Comparison of ENCODE assay signal across 1 cellular context in genomic region chr22:40634119-40634903, GRCh38.
TF ChIP-seq lines count a peak whose summit lies in the region.

No MANE protein-coding gene starts in this region.

TF ChIP-seq in HEK293, 187 proteins besides CTCF, POLR2A, EP300 and RAD21 (continued from another document and continues in another):
- TF ChIP-seq KLF9 (tag by site-specific recombination; IDR thresholded peaks at IDR 0.05; ENCODE audit: low read depth), result no peak
- peak; percentile 66; the same call in 1 of the 2 replicates for TF ChIP-seq ZSCAN23 (tag by site-specific recombination; IDR thresholded peaks at IDR 0.05)
- peak; percentile 81 for TF ChIP-seq ZNF366 (tag by site-specific recombination; conservative IDR thresholded peaks at IDR 0.05)
- no peak for TF ChIP-seq ZNF747 (tag by site-specific recombination; IDR thresholded peaks at IDR 0.05)
- TF ChIP-seq ZNF26 (tag by site-specific recombination; IDR thresholded peaks at IDR 0.05), result no peak
- no peak for TF ChIP-seq GLI4 (tag by site-specific recombination; IDR thresholded peaks at IDR 0.05)
- TF ChIP-seq HOXC10 (CRISPR knock-in tag; IDR thresholded peaks at IDR 0.05), result no peak
- TF ChIP-seq ZNF354C (tag by site-specific recombination; IDR thresholded peaks at IDR 0.05; ENCODE audit: borderline replicate concordance, low read depth), result no peak
- 0 out of 2 replicates have a peak, but pooled peaks have one; percentile 40 for TF ChIP-seq TCF7L2 (IDR thresholded peaks at IDR 0.05; ENCODE audit: borderline replicate concordance, low read depth, low read length)
- TF ChIP-seq ZNF660 (tag by site-specific recombination; IDR thresholded peaks at IDR 0.05), result no peak
- no peak for TF ChIP-seq ZNF645 (tag by site-specific recombination; IDR thresholded peaks at IDR 0.05)
- peak; percentile 79 for TF ChIP-seq KLF8 (tag by site-specific recombination; IDR thresholded peaks at IDR 0.05)
- TF ChIP-seq ZNF785 (tag by site-specific recombination; IDR thresholded peaks at IDR 0.05), result no peak
- no peak for TF ChIP-seq ZNF544 (tag by site-specific recombination; IDR thresholded peaks at IDR 0.05)
- TF ChIP-seq ZNF830 (tag by site-specific recombination; IDR thresholded peaks at IDR 0.05; ENCODE audit: low read depth), result no peak
- TF ChIP-seq TRIM28 (IDR thresholded peaks at IDR 0.05; ENCODE audit: borderline replicate concordance, low read length), result peak; percentile 77; the same call in 1 of the 2 replicates
- TF ChIP-seq ZNF626 (tag by site-specific recombination; IDR thresholded peaks at IDR 0.05), result no peak
- TF ChIP-seq, protein P1, sequence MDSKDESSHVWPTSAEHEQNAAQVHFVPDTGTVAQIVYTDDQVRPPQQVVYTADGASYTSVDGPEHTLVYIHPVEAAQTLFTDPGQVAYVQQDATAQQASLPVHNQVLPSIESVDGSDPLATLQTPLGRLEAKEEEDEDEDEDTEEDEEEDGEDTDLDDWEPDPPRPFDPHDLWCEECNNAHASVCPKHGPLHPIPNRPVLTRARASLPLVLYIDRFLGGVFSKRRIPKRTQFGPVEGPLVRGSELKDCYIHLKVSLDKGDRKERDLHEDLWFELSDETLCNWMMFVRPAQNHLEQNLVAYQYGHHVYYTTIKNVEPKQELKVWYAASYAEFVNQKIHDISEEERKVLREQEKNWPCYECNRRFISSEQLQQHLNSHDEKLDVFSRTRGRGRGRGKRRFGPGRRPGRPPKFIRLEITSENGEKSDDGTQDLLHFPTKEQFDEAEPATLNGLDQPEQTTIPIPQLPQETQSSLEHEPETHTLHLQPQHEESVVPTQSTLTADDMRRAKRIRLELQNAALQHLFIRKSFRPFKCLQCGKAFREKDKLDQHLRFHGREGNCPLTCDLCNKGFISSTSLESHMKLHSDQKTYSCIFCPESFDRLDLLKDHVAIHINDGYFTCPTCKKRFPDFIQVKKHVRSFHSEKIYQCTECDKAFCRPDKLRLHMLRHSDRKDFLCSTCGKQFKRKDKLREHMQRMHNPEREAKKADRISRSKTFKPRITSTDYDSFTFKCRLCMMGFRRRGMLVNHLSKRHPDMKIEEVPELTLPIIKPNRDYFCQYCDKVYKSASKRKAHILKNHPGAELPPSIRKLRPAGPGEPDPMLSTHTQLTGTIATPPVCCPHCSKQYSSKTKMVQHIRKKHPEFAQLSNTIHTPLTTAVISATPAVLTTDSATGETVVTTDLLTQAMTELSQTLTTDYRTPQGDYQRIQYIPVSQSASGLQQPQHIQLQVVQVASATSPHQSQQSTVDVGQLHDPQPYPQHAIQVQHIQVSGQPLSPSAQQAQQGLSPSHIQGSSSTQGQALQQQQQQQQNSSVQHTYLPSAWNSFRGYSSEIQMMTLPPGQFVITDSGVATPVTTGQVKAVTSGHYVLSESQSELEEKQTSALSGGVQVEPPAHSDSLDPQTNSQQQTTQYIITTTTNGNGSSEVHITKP (tag by site-specific recombination; IDR thresholded peaks at IDR 0.05), result peak; percentile 74
- TF ChIP-seq ZBTB17 (tag by site-specific recombination; IDR thresholded peaks at IDR 0.05), result peak; percentile 48
- TF ChIP-seq, protein P2, sequence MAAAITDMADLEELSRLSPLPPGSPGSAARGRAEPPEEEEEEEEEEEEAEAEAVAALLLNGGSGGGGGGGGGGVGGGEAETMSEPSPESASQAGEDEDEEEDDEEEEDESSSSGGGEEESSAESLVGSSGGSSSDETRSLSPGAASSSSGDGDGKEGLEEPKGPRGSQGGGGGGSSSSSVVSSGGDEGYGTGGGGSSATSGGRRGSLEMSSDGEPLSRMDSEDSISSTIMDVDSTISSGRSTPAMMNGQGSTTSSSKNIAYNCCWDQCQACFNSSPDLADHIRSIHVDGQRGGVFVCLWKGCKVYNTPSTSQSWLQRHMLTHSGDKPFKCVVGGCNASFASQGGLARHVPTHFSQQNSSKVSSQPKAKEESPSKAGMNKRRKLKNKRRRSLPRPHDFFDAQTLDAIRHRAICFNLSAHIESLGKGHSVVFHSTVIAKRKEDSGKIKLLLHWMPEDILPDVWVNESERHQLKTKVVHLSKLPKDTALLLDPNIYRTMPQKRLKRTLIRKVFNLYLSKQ (tag by site-specific recombination; IDR thresholded peaks at IDR 0.05; ENCODE audit: borderline replicate concordance), result no peak
- 0 out of 2 replicates have a peak, but pooled peaks have one; percentile 15 for TF ChIP-seq KLF16 (tag by site-specific recombination; IDR thresholded peaks at IDR 0.05)
- no peak for TF ChIP-seq ZNF658 (tag by site-specific recombination; IDR thresholded peaks at IDR 0.05)
- peak; percentile 86 for TF ChIP-seq TSHZ1 (tag by site-specific recombination; IDR thresholded peaks at IDR 0.05; ENCODE audit: borderline replicate concordance)
- TF ChIP-seq, protein P3, sequence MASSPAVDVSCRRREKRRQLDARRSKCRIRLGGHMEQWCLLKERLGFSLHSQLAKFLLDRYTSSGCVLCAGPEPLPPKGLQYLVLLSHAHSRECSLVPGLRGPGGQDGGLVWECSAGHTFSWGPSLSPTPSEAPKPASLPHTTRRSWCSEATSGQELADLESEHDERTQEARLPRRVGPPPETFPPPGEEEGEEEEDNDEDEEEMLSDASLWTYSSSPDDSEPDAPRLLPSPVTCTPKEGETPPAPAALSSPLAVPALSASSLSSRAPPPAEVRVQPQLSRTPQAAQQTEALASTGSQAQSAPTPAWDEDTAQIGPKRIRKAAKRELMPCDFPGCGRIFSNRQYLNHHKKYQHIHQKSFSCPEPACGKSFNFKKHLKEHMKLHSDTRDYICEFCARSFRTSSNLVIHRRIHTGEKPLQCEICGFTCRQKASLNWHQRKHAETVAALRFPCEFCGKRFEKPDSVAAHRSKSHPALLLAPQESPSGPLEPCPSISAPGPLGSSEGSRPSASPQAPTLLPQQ (tag by site-specific recombination; IDR thresholded peaks at IDR 0.05), result peak; percentile 66; the same call in 1 of the 2 replicates
- TF ChIP-seq YY1 (tag by site-specific recombination; IDR thresholded peaks at IDR 0.05), result no peak
- TF ChIP-seq, protein P4, sequence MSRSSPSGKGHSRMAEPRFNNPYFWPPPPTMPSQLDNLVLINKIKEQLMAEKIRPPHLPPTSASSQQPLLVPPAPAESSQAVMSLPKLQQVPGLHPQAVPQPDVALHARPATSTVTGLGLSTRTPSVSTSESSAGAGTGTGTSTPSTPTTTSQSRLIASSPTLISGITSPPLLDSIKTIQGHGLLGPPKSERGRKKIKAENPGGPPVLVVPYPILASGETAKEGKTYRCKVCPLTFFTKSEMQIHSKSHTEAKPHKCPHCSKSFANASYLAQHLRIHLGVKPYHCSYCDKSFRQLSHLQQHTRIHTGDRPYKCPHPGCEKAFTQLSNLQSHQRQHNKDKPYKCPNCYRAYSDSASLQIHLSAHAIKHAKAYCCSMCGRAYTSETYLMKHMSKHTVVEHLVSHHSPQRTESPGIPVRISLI (tag by site-specific recombination; IDR thresholded peaks at IDR 0.05), result no peak
- no peak for TF ChIP-seq ZNF488 (tag by site-specific recombination; IDR thresholded peaks at IDR 0.05)
- TF ChIP-seq ZBTB1 (tag by site-specific recombination; IDR thresholded peaks at IDR 0.05), result no peak
- no peak for TF ChIP-seq ZNF529 (tag by site-specific recombination; IDR thresholded peaks at IDR 0.05; ENCODE audit: insufficient replicate concordance)
- no peak for TF ChIP-seq ZNF423 (tag by site-specific recombination; IDR thresholded peaks at IDR 0.05)
- TF ChIP-seq ZNF140 (tag by site-specific recombination; IDR thresholded peaks at IDR 0.05), result no peak
- TF ChIP-seq, protein P5, sequence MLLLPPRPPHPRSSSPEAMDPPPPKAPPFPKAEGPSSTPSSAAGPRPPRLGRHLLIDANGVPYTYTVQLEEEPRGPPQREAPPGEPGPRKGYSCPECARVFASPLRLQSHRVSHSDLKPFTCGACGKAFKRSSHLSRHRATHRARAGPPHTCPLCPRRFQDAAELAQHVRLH (tag by site-specific recombination; IDR thresholded peaks at IDR 0.05), result 0 out of 2 replicates have a peak, but pooled peaks have one; percentile 26
- TF ChIP-seq SCRT2 (tag by site-specific recombination; IDR thresholded peaks at IDR 0.05), result peak; percentile 54
- 0 out of 2 replicates have a peak, but pooled peaks have one; percentile 57 for TF ChIP-seq ZNF18 (tag by site-specific recombination; IDR thresholded peaks at IDR 0.05)
- TF ChIP-seq ZNF148 (tag by site-specific recombination; IDR thresholded peaks at IDR 0.05; ENCODE audit: borderline replicate concordance), result no peak
- TF ChIP-seq, protein P6, sequence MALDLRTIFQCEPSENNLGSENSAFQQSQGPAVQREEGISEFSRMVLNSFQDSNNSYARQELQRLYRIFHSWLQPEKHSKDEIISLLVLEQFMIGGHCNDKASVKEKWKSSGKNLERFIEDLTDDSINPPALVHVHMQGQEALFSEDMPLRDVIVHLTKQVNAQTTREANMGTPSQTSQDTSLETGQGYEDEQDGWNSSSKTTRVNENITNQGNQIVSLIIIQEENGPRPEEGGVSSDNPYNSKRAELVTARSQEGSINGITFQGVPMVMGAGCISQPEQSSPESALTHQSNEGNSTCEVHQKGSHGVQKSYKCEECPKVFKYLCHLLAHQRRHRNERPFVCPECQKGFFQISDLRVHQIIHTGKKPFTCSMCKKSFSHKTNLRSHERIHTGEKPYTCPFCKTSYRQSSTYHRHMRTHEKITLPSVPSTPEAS (tag by site-specific recombination; IDR thresholded peaks at IDR 0.05), result 0 out of 2 replicates have a peak, but pooled peaks have one; percentile 20
- TF ChIP-seq ZNF202 (tag by site-specific recombination; IDR thresholded peaks at IDR 0.05; ENCODE audit: borderline replicate concordance), result no peak
